In the genomic region with DNA sequence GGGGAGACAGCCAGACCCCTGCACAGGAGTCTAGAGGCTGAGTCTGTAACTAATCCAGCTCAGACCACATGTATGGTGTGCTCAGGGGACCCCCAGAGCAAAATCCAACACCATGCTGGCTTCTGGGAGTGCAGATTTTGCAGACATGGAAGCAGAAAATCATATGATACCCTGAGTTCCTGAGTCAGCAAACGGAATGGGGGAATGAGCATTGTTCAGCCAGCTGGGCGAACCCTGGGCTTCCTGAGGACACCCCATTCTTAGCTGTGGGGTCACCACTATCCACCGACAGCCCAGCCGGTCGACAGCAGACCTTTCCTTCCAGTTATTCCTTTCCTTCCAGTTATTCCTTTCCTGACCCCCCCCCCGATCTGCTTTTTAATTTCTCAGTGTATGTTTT, we compare ENCODE assay signal across 26 cellular contexts.
DNase-seq lines count a peak whose midpoint lies in the region; ATAC-seq, FAIRE-seq and TF ChIP-seq lines count a peak whose summit lies in the region.
"Had no signal": no experiment of that assay in that cellular context is flagged by ENCODE, and none has a peak within 500 bp of the region (broad histone marks: within the 10 kb centered on the region; RNA-seq: fewer than 3 reads in every experiment).

No MANE protein-coding gene starts in this region.

- no peak for FAIRE-seq in astrocyte (lab: Jason Lieb, UNC)
- FAIRE-seq: A549, D721Med, GM12878, GM19239, H54 had no signal

- H3K4me3 ChIP-seq in H7 (ENCODE audit: insufficient read depth, low read depth, low read length) = no peak overlapping the region
- H3K4me3 ChIP-seq in astrocyte (ENCODE audit: insufficient read depth, low read depth, low read length) = no peak overlapping the region
- H3K4me3 ChIP-seq: A549; BLaER1 treated with 17β-estradiol and CSF1 and Interleukin-3, amounts not matched to agents 10 nM and 100 nM; GM12878; GM23338 had no signal

- DNase-seq in H7 = peak; percentile 11
- no peak for DNase-seq in astrocyte (ENCODE audit: low read depth)
- peak; percentile 36 for DNase-seq in islet precursor cell
- DNase-seq in osteocyte (ENCODE audit: extremely low spot score, unreplicated experiment) = peak; percentile 68
- no peak for DNase-seq in NCI-H748 (lab: John Stamatoyannopoulos, UW; ENCODE audit: unreplicated experiment)
- DNase-seq: 8988T; ACHN; AML-193; BE2C; CD4-positive, alpha-beta T cell; CD8-positive, alpha-beta memory T cell; DMS 273 treated with DMSO at 0.1 percent for 48 hours; DMS79; EL; GDM1 had no signal

- H3K4me2 ChIP-seq in astrocyte (ENCODE audit: low read length) = no peak overlapping the region
- H3K4me2 ChIP-seq: A549; BLaER1 treated with 17β-estradiol and CSF1 and Interleukin-3, amounts not matched to agents 10 nM and 100 nM; GM23338 had no signal

- ATAC-seq in GM19328 (IDR thresholded peaks at IDR 0.05; ENCODE audit: unreplicated experiment) (no peak), HG02885 (IDR thresholded peaks at IDR 0.05; ENCODE audit: poor library complexity, unreplicated experiment) (no peak)
- ATAC-seq: A549, GM12878, GM23338, HCT116 had no signal

- H3K36me3 ChIP-seq in H7 (replicated peaks; ENCODE audit: control insufficient read depth, insufficient read depth, low read length) = no peaks in the 10 kb centered on the region
- no peaks in the 10 kb centered on the region for H3K36me3 ChIP-seq in astrocyte (ENCODE audit: insufficient read depth, low read length)
- H3K36me3 ChIP-seq: BE2C had no signal

- H3K27me3 Mint-ChIP-seq in astrocyte (ENCODE audit: low read depth, unreplicated experiment) = no peaks in the 10 kb centered on the region
- H3K27me3 Mint-ChIP-seq in osteocyte (ENCODE audit: unreplicated experiment) = no peaks in the 10 kb centered on the region

- no peaks in the 10 kb centered on the region for H3K9me3 ChIP-seq in astrocyte (ENCODE audit: insufficient read depth, low read depth, low read length)
- H3K9me3 ChIP-seq: A549; BE2C; BLaER1 treated with 17β-estradiol and CSF1 and Interleukin-3, amounts not matched to agents 10 nM and 100 nM had no signal

- H3K27me3 ChIP-seq in H7 (ENCODE audit: control insufficient read depth, insufficient read depth, low read length) (no peaks in the 10 kb centered on the region), astrocyte (ENCODE audit: insufficient read depth, low read length) (no peaks in the 10 kb centered on the region)
- H3K27me3 ChIP-seq: BE2C; BLaER1 treated with 17β-estradiol and CSF1 and Interleukin-3, amounts not matched to agents 10 nM and 100 nM had no signal

- H3K4me3 Mint-ChIP-seq in astrocyte (ENCODE audit: unreplicated experiment) (no peak overlapping the region), osteocyte (ENCODE audit: unreplicated experiment) (no peak overlapping the region)
- H3K4me3 Mint-ChIP-seq: CD14-positive monocyte; CD4-positive, alpha-beta T cell; CD8-positive, alpha-beta memory T cell; GM23338 had no signal

- TF ChIP-seq CTCF in astrocyte (IDR thresholded peaks at IDR 0.05; ENCODE audit: insufficient read depth, low read depth, low read length) (no peak), osteocyte (IDR thresholded peaks at IDR 0.05) (no peak)

- no peak overlapping the region for H3K27ac ChIP-seq in astrocyte (ENCODE audit: low read depth, low read length)
- H3K27ac ChIP-seq: A549; BLaER1 treated with 17β-estradiol and CSF1 and Interleukin-3, amounts not matched to agents 10 nM and 100 nM had no signal

- H3K79me2 ChIP-seq in astrocyte (ENCODE audit: insufficient read depth, low read length) = no peaks in the 10 kb centered on the region

- H3K36me3 Mint-ChIP-seq in astrocyte (ENCODE audit: low read depth, unreplicated experiment) (peaks cover 8% of the 10 kb centered on the region), osteocyte (ENCODE audit: unreplicated experiment) (no peaks in the 10 kb centered on the region)
- H3K36me3 Mint-ChIP-seq: CD14-positive monocyte; CD8-positive, alpha-beta memory T cell had no signal

- no peaks in the 10 kb centered on the region for H3K4me1 ChIP-seq in astrocyte (ENCODE audit: insufficient read depth, low read length)
- H3K4me1 ChIP-seq: A549; BE2C; BLaER1 treated with 17β-estradiol and CSF1 and Interleukin-3, amounts not matched to agents 10 nM and 100 nM had no signal

- no peaks in the 10 kb centered on the region for H3K4me1 Mint-ChIP-seq in astrocyte (ENCODE audit: low read depth, unreplicated experiment)
- H3K4me1 Mint-ChIP-seq in osteocyte (ENCODE audit: unreplicated experiment) = no peaks in the 10 kb centered on the region
- H3K4me1 Mint-ChIP-seq: CD14-positive monocyte; CD8-positive, alpha-beta memory T cell had no signal

- no peak overlapping the region for H3K9ac ChIP-seq in astrocyte (ENCODE audit: low read length)
- H3K9ac ChIP-seq: BLaER1 treated with 17β-estradiol and CSF1 and Interleukin-3, amounts not matched to agents 10 nM and 100 nM had no signal

- no peaks in the 10 kb centered on the region for H4K20me1 ChIP-seq in astrocyte (ENCODE audit: insufficient read depth, low read length)

- H3K9me3 Mint-ChIP-seq in astrocyte (ENCODE audit: unreplicated experiment) = no peaks in the 10 kb centered on the region
- no peaks in the 10 kb centered on the region for H3K9me3 Mint-ChIP-seq in osteocyte (ENCODE audit: unreplicated experiment)
- H3K9me3 Mint-ChIP-seq: CD4-positive, alpha-beta T cell; CD8-positive, alpha-beta memory T cell; GM23338 had no signal

- H3K27ac Mint-ChIP-seq in astrocyte (ENCODE audit: unreplicated experiment) (peak overlapping the region; percentile 41), osteocyte (ENCODE audit: unreplicated experiment) (no peak overlapping the region)
- H3K27ac Mint-ChIP-seq: CD4-positive, alpha-beta T cell; CD8-positive, alpha-beta memory T cell; GM23338 had no signal

- no peak overlapping the region for H2AFZ ChIP-seq in astrocyte (ENCODE audit: low read depth, low read length)
- H2AFZ ChIP-seq: GM23338 had no signal

Comparison
In these comparisons a context has a peak if more than half of its experiments do, and no peak if none do; other contexts are left out.
1. DNase-seq: peak in H7 (single experiment), islet precursor cell (single experiment) and osteocyte (single experiment); none in astrocyte (single experiment) and NCI-H748 (single experiment).